In the genomic region with DNA sequence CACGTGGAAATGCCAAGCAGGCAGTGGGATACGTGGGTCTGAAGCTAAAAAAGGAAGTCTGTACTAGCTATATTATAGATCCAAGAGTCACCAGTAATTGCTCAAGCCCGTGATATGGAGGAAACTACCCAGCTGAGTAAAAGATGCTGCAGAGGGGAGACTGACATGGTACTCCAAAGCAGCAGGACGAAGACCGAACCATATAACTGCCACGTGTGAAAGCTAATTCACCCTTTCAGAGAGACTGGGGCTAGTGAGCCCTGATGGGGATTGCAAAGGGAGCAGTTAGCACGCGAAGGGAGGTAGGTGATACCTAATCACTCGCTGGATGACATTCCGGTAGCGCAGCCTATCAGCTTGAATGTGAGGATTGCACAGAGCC, we compare ENCODE assay signal across 8 cellular contexts. TPM values are rescaled to one million over a fixed set of nuclear protein-coding genes. Genes with fewer than 3 reads are reported as not detected.
A peak's percentile ranks its signal among the peaks of the same experiment; 100 is the strongest.
DNase-seq lines count a peak whose midpoint lies in the region; ATAC-seq lines count a peak whose summit lies in the region.

No MANE protein-coding gene starts in this region.

- no peaks in the 10 kb centered on the region for H3K27me3 ChIP-seq in BLaER1 treated with 17β-estradiol and CSF1 and Interleukin-3, amounts not matched to agents 10 nM and 100 nM
- no peaks in the 10 kb centered on the region for H3K27me3 ChIP-seq in SJCRH30

- H3K4me3 ChIP-seq in BLaER1 treated with 17β-estradiol and CSF1 and Interleukin-3, amounts not matched to agents 10 nM and 100 nM, result peak overlapping the region; percentile 76 to 93 (median 86)
- H3K4me3 ChIP-seq in SJCRH30, result peak overlapping the region; percentile 80

- no peaks in the 10 kb centered on the region for H3K27me3 Mint-ChIP-seq in effector memory CD8-positive, alpha-beta T cell
- H3K27me3 Mint-ChIP-seq in natural killer cell treated with Interleukin-12 subunit alpha and Interleukin-12 subunit beta and Interleukin-15 and Interleukin-18, amount 100 ng/mL, for 72 hours, result no peaks in the 10 kb centered on the region

- peaks cover 41 to 53% of the 10 kb centered on the region in 2 donors for H3K4me1 Mint-ChIP-seq in effector memory CD8-positive, alpha-beta T cell (ENCODE audit: low read depth in 2 of 2)
- peaks cover 45 to 47% of the 10 kb centered on the region in 2 donors for H3K4me1 Mint-ChIP-seq in natural killer cell treated with Interleukin-12 subunit alpha and Interleukin-12 subunit beta and Interleukin-15 and Interleukin-18, amount 100 ng/mL, for 72 hours (ENCODE audit: low read depth in 2 of 2)

- no peaks in the 10 kb centered on the region for H3K9me3 Mint-ChIP-seq in effector memory CD8-positive, alpha-beta T cell
- no peaks in the 10 kb centered on the region for H3K9me3 Mint-ChIP-seq in natural killer cell treated with Interleukin-12 subunit alpha and Interleukin-12 subunit beta and Interleukin-15 and Interleukin-18, amount 100 ng/mL, for 72 hours

- H3K4me2 ChIP-seq in BLaER1 treated with 17β-estradiol and CSF1 and Interleukin-3, amounts not matched to agents 10 nM and 100 nM, result peak overlapping the region; percentile 83 to 93 (median 91)

- peaks cover 38 to 69% (median 56%) of the 10 kb centered on the region in 11 experiments for H3K36me3 ChIP-seq in BLaER1 treated with 17β-estradiol and CSF1 and Interleukin-3, amounts not matched to agents 10 nM and 100 nM
- H3K36me3 ChIP-seq in SJCRH30, result peaks cover 15% of the 10 kb centered on the region

- H3K4me1 ChIP-seq in BLaER1 treated with 17β-estradiol and CSF1 and Interleukin-3, amounts not matched to agents 10 nM and 100 nM, result peaks cover 32 to 63% (median 52%) of the 10 kb centered on the region in 10 experiments
- 0 out of 2 replicates have a peak, but pooled peaks cover 2% of the 10 kb centered on the region for H3K4me1 ChIP-seq in SJCRH30

- no peaks in the 10 kb centered on the region for H4K20me1 ChIP-seq in BLaER1 treated with 17β-estradiol and CSF1 and Interleukin-3, amounts not matched to agents 10 nM and 100 nM

- intact Hi-C loops in posterior cingulate gyrus (cut with DNase I), result loop anchor here (2.0 kb wide), 1 partner anchor 69 kb away; no protein-coding TSS in a partner anchor

- H3K36me3 Mint-ChIP-seq in effector memory CD8-positive, alpha-beta T cell (ENCODE audit: insufficient read depth), result peaks cover 34% of the 10 kb centered on the region
- H3K36me3 Mint-ChIP-seq in natural killer cell treated with Interleukin-12 subunit alpha and Interleukin-12 subunit beta and Interleukin-15 and Interleukin-18, amount 100 ng/mL, for 72 hours, result peaks cover 26% of the 10 kb centered on the region

- peak overlapping the region; percentile 79 to 92 (median 89) for H3K9ac ChIP-seq in BLaER1 treated with 17β-estradiol and CSF1 and Interleukin-3, amounts not matched to agents 10 nM and 100 nM

- peak; percentile 20 for ATAC-seq in GM19043 (IDR thresholded peaks at IDR 0.05; ENCODE audit: low read depth, unreplicated experiment)
- peak; percentile 37 for ATAC-seq in HG03378 (IDR thresholded peaks at IDR 0.05; ENCODE audit: unreplicated experiment)
- peak; percentile 33 for ATAC-seq in effector memory CD8-positive, alpha-beta T cell (replicated peaks)
- no peak for ATAC-seq in natural killer cell treated with Interleukin-12 subunit alpha and Interleukin-12 subunit beta and Interleukin-15 and Interleukin-18, amount 100 ng/mL, for 72 hours

- DNase-seq in SJCRH30 (no peak), NCI-H2029 treated with DMSO at 0.1 percent for 48 hours (lab: John Stamatoyannopoulos, UW) (no peak), posterior cingulate gyrus (no peak)
- DNase-seq in effector memory CD8-positive, alpha-beta T cell, result peak in 1 of 3 experiments; percentile 46
- DNase-seq in natural killer cell treated with Interleukin-12 subunit alpha and Interleukin-12 subunit beta and Interleukin-15 and Interleukin-18, amount 100 ng/mL, for 72 hours (ENCODE audit: low spot score), result no peak

- H3K4me3 Mint-ChIP-seq in effector memory CD8-positive, alpha-beta T cell, result peak overlapping the region; percentile 89 to 91
- peak overlapping the region; percentile 93 for H3K4me3 Mint-ChIP-seq in natural killer cell treated with Interleukin-12 subunit alpha and Interleukin-12 subunit beta and Interleukin-15 and Interleukin-18, amount 100 ng/mL, for 72 hours

- H3K27ac Mint-ChIP-seq in effector memory CD8-positive, alpha-beta T cell, result peak overlapping the region; percentile 97 to 98
- H3K27ac Mint-ChIP-seq in natural killer cell treated with Interleukin-12 subunit alpha and Interleukin-12 subunit beta and Interleukin-15 and Interleukin-18, amount 100 ng/mL, for 72 hours, result peak overlapping the region; percentile 87 to 95

- H3K27ac ChIP-seq in BLaER1 treated with 17β-estradiol and CSF1 and Interleukin-3, amounts not matched to agents 10 nM and 100 nM, result peak overlapping the region; percentile 42 to 91 (median 86); a peak in 21 of 22 replicates
- peak overlapping the region; percentile 69 for H3K27ac ChIP-seq in SJCRH30

- H3K9me3 ChIP-seq in BLaER1 treated with 17β-estradiol and CSF1 and Interleukin-3, amounts not matched to agents 10 nM and 100 nM (replicated peaks in 1 of 11), result no peaks in the 10 kb centered on the region
- no peaks in the 10 kb centered on the region for H3K9me3 ChIP-seq in SJCRH30 (replicated peaks)

RNA-seq across cellular contexts. Expression of a gene that starts 0.3 kb away (rescaled TPM):
- 11.7 and 14.3 TPM in 2 replicates for total RNA-seq in SJCRH30 (2014; rRNA removed; shearing (Covaris generic))
- total RNA-seq in natural killer cell treated with Interleukin-12 subunit alpha and Interleukin-12 subunit beta and Interleukin-15 and Interleukin-18, amount 100 ng/mL, for 72 hours, result 10 to 100 TPM; 40.4 to 76.0 TPM

RNA-seq across cellular contexts. Expression of a gene that starts 0.8 kb away (rescaled TPM):
- total RNA-seq in SJCRH30 (2014; rRNA removed; shearing (Covaris generic)), result 23.7 and 25.3 TPM in 2 replicates
- total RNA-seq in natural killer cell treated with Interleukin-12 subunit alpha and Interleukin-12 subunit beta and Interleukin-15 and Interleukin-18, amount 100 ng/mL, for 72 hours, result 10 to 100 TPM; 12.6 to 22.0 TPM

RNA-seq across cellular contexts. Expression of a gene that starts 16.9 kb away (rescaled TPM):
- total RNA-seq in SJCRH30 (2014; rRNA removed; shearing (Covaris generic)), result 0.18 and 1.2 TPM in 2 replicates
- total RNA-seq in natural killer cell treated with Interleukin-12 subunit alpha and Interleukin-12 subunit beta and Interleukin-15 and Interleukin-18, amount 100 ng/mL, for 72 hours, result 1 to 10 TPM; 1.3 to 3.0 TPM

RNA-seq across cellular contexts. Expression of a gene that starts 24.8 kb away (rescaled TPM):
- total RNA-seq in SJCRH30 (2014; rRNA removed; shearing (Covaris generic)), result 55.6 and 56.3 TPM in 2 replicates
- 100 to 1,000 TPM in 1 of 2 donors, 10 to 100 TPM in 1; 80.6 to 110 TPM for total RNA-seq in natural killer cell treated with Interleukin-12 subunit alpha and Interleukin-12 subunit beta and Interleukin-15 and Interleukin-18, amount 100 ng/mL, for 72 hours

RNA-seq across cellular contexts. Expression of a gene that starts 32.8 kb away (rescaled TPM):
- 1.4 and 2.0 TPM in 2 replicates for total RNA-seq in SJCRH30 (2014; rRNA removed; shearing (Covaris generic))
- 10 to 100 TPM; 24.6 to 26.0 TPM for total RNA-seq in natural killer cell treated with Interleukin-12 subunit alpha and Interleukin-12 subunit beta and Interleukin-15 and Interleukin-18, amount 100 ng/mL, for 72 hours

Comparison
In these comparisons a context has a peak if more than half of its experiments do, and no peak if none do; other contexts are left out.
1. ATAC-seq: peak in GM19043 (single experiment), HG03378 (single experiment) and effector memory CD8-positive, alpha-beta T cell (single experiment); none in natural killer cell treated with Interleukin-12 subunit alpha and Interleukin-12 subunit beta and Interleukin-15 and Interleukin-18, amount 100 ng/mL, for 72 hours (0 of 2).